In genomic region chr2:120261387-120262006, GRCh38 we compare ENCODE assay signal across 9 cellular contexts. TPM values are rescaled to one million over a fixed set of nuclear protein-coding genes. Genes with fewer than 3 reads are reported as not detected.
DNase-seq lines count a peak whose midpoint lies in the region; ATAC-seq and TF ChIP-seq lines count a peak whose summit lies in the region.
"Had no signal": no experiment of that assay in that cellular context is flagged by ENCODE, and none has a peak within 500 bp of the region (broad histone marks: within the 10 kb centered on the region; RNA-seq: fewer than 3 reads in every experiment).

No MANE protein-coding gene starts in this region.

- DNase-seq in NB4 (ENCODE audit: low read depth) (peak; percentile 53), G401 (ENCODE audit: low spot score) (no peak), NCI-H2196 treated with DMSO at 0.1 percent for 48 hours (lab: John Stamatoyannopoulos, UW; ENCODE audit: unreplicated experiment) (no peak), activated gamma-delta T cell treated with Interleukin-2 at 50 U/mL for 16 hours (no peak), Right ventricle myocardium superior (no peak)
- peak; percentile 9 to 15 for DNase-seq in stimulated activated CD4-positive, alpha-beta T cell treated with anti-CD3 and anti-CD28 coated beads, Interleukin-1b, Interleukin-23, amount 100 ng/mL, for 4 hours (ENCODE audit: low read depth in 2 of 2)
- DNase-seq: NCI-H146 had no signal

- intact Hi-C loops in Right ventricle myocardium superior (cut with DNase I), result no loop called here

- TF ChIP-seq POLR2A in NB4 (IDR thresholded peaks at IDR 0.05; ENCODE audit: extremely low read depth, insufficient read length), result no peak

- in situ Hi-C loops in G401 (cut with HindIII; ENCODE audit: low sequenced_read_pairs), result no loop called here

- no peak for TF ChIP-seq CTCF in NB4 (IDR thresholded peaks at IDR 0.05; ENCODE audit: low read depth, low read length)

- no peak overlapping the region for H3K4me3 ChIP-seq in NB4 (ENCODE audit: low read depth, low read length)

- ATAC-seq in GM19025 (IDR thresholded peaks at IDR 0.05; ENCODE audit: low read depth, unreplicated experiment) (peak; percentile 94), HG02571 (IDR thresholded peaks at IDR 0.05; ENCODE audit: unreplicated experiment) (peak; percentile 85), Right ventricle myocardium superior (ENCODE audit: poor library complexity) (no peak)

RNA-seq across cellular contexts. Expression of gene RALB, which starts 8.8 kb away (rescaled TPM):
- 61.3 and 71.8 TPM in 2 replicates for total RNA-seq in G401 (2014; rRNA removed; shearing (Covaris generic))
- 48.8 TPM for total RNA-seq in Right ventricle myocardium superior

RNA-seq across cellular contexts. Expression of gene TMEM185B, which starts 38.3 kb away (rescaled TPM):
- total RNA-seq in G401 (2014; rRNA removed; shearing (Covaris generic)), result 24.2 and 26.1 TPM in 2 replicates
- 21.1 TPM for total RNA-seq in Right ventricle myocardium superior

Comparison
In these comparisons a context has a peak if more than half of its experiments do, and no peak if none do; other contexts are left out.
1. DNase-seq: peak in NB4 (single experiment) and stimulated activated CD4-positive, alpha-beta T cell treated with anti-CD3 and anti-CD28 coated beads, Interleukin-1b, Interleukin-23, amount 100 ng/mL, for 4 hours (2 of 2); none in G401 (single experiment), NCI-H2196 treated with DMSO at 0.1 percent for 48 hours (single experiment), activated gamma-delta T cell treated with Interleukin-2 at 50 U/mL for 16 hours (single experiment) and Right ventricle myocardium superior (single experiment).